Comparison of ENCODE assay signal across 16 cellular contexts in genomic region chr5:149408252-149409099, GRCh38. TPM values are rescaled to one million over a fixed set of nuclear protein-coding genes. Genes with fewer than 3 reads are reported as not detected.
DNase-seq lines count a peak whose midpoint lies in the region; ATAC-seq and TF ChIP-seq lines count a peak whose summit lies in the region.
"Had no signal": no experiment of that assay in that cellular context is flagged by ENCODE, and none has a peak within 500 bp of the region (broad histone marks: within the 10 kb centered on the region; RNA-seq: fewer than 3 reads in every experiment).

No MANE protein-coding gene starts in this region.

- TF ChIP-seq EP300 in ovary (IDR thresholded peaks at IDR 0.05): no peak

- intact Hi-C loops in left cardiac atrium (cut with DNase I) (no loop called here), ovary (cut with DNase I) (no loop called here)
- intact Hi-C loops in activated CD4-positive, alpha-beta T cell treated with anti-CD3 and anti-CD28 coated beads, Interleukin-2, amount 10 ng/mL, durations not matched to agents 24 days and 14 days (cut with micrococcal nuclease): no loop called here

- H3K4me3 ChIP-seq in cardiac muscle cell: no peak overlapping the region
- H3K4me3 ChIP-seq in foreskin fibroblast (ENCODE audit: low read depth in 1 of 2, low read length in 2 of 2): peak overlapping the region; percentile 94 to 100
- peak overlapping the region; percentile 54 for H3K4me3 ChIP-seq in ovary
- peak overlapping the region; percentile 63 for H3K4me3 ChIP-seq in urinary bladder (ENCODE audit: low read depth, low read length)

- H3K36me3 Mint-ChIP-seq in activated CD4-positive, alpha-beta T cell treated with anti-CD3 and anti-CD28 coated beads, Interleukin-2, amount 10 ng/mL, durations not matched to agents 24 days and 14 days (ENCODE audit: low read depth): no peaks in the 10 kb centered on the region

- no peak overlapping the region for H3K27ac Mint-ChIP-seq in activated CD4-positive, alpha-beta T cell treated with anti-CD3 and anti-CD28 coated beads, Interleukin-2, amount 10 ng/mL, durations not matched to agents 24 days and 14 days
- H3K27ac Mint-ChIP-seq: activated B cell treated with CpG ODN at 0.5 μM for 24 hours; stimulated activated naive CD8-positive, alpha-beta T cell treated with anti-CD3 and anti-CD28 coated beads, Interleukin-15, Interleukin-2, amounts not matched to agents 100 ng/mL and 50 ng/mL, for 24 hours had no signal

- no peak for TF ChIP-seq POLR2A in ovary (IDR thresholded peaks at IDR 0.05)

- H3K27ac ChIP-seq in cardiac muscle cell: peak overlapping the region; percentile 71
- peak overlapping the region; percentile 79 to 92 for H3K27ac ChIP-seq in ovary
- peak overlapping the region; percentile 88 for H3K27ac ChIP-seq in urinary bladder (ENCODE audit: low read depth)

- no peak overlapping the region for H3K4me3 Mint-ChIP-seq in activated CD4-positive, alpha-beta T cell treated with anti-CD3 and anti-CD28 coated beads, Interleukin-2, amount 10 ng/mL, durations not matched to agents 24 days and 14 days
- H3K4me3 Mint-ChIP-seq: activated B cell treated with CpG ODN at 0.5 μM for 24 hours; stimulated activated naive CD8-positive, alpha-beta T cell treated with anti-CD3 and anti-CD28 coated beads, Interleukin-15, Interleukin-2, amounts not matched to agents 100 ng/mL and 50 ng/mL, for 24 hours had no signal

- no peak for ATAC-seq in left cardiac atrium

- 8 to 12% (median 8%) methylated on average over 12 of the region's 12 CpGs for WGBS in ovary, 3 donors
- WGBS in urinary bladder: 34% methylated on average over 12 of the region's 12 CpGs

- H3K9me3 Mint-ChIP-seq in activated CD4-positive, alpha-beta T cell treated with anti-CD3 and anti-CD28 coated beads, Interleukin-2, amount 10 ng/mL, durations not matched to agents 24 days and 14 days: no peaks in the 10 kb centered on the region
- H3K9me3 Mint-ChIP-seq: activated B cell treated with CpG ODN at 0.5 μM for 24 hours; stimulated activated naive CD8-positive, alpha-beta T cell treated with anti-CD3 and anti-CD28 coated beads, Interleukin-15, Interleukin-2, amounts not matched to agents 100 ng/mL and 50 ng/mL, for 24 hours had no signal

- H3K27me3 ChIP-seq in cardiac muscle cell (no peaks in the 10 kb centered on the region), ovary (no peaks in the 10 kb centered on the region)

- H3K36me3 ChIP-seq in cardiac muscle cell: no peaks in the 10 kb centered on the region
- H3K36me3 ChIP-seq in ovary: no peaks in the 10 kb centered on the region
- no peaks in the 10 kb centered on the region for H3K36me3 ChIP-seq in urinary bladder (ENCODE audit: insufficient read depth)

- no peak for TF ChIP-seq CTCF in cardiac muscle cell (IDR thresholded peaks at IDR 0.05; ENCODE audit: low read depth, low read length)
- no peak for TF ChIP-seq CTCF in foreskin fibroblast (IDR thresholded peaks at IDR 0.05; ENCODE audit: low read depth, low read length)
- no peak for TF ChIP-seq CTCF in ovary (IDR thresholded peaks at IDR 0.05)

- peaks cover 66% of the 10 kb centered on the region for H3K4me1 ChIP-seq in cardiac muscle cell (ENCODE audit: low read depth)
- peaks cover 36% of the 10 kb centered on the region for H3K4me1 ChIP-seq in ovary (ENCODE audit: insufficient read depth)
- no peaks in the 10 kb centered on the region for H3K4me1 ChIP-seq in urinary bladder (ENCODE audit: insufficient read depth)

- H3K9me3 ChIP-seq in cardiac muscle cell (ENCODE audit: low read depth) (no peaks in the 10 kb centered on the region), ovary (no peaks in the 10 kb centered on the region)

- H3K27me3 Mint-ChIP-seq in activated CD4-positive, alpha-beta T cell treated with anti-CD3 and anti-CD28 coated beads, Interleukin-2, amount 10 ng/mL, durations not matched to agents 24 days and 14 days: no peaks in the 10 kb centered on the region
- H3K27me3 Mint-ChIP-seq: stimulated activated naive CD8-positive, alpha-beta T cell treated with anti-CD3 and anti-CD28 coated beads, Interleukin-15, Interleukin-2, amounts not matched to agents 100 ng/mL and 50 ng/mL, for 24 hours had no signal

- no peaks in the 10 kb centered on the region for H3K4me1 Mint-ChIP-seq in activated CD4-positive, alpha-beta T cell treated with anti-CD3 and anti-CD28 coated beads, Interleukin-2, amount 10 ng/mL, durations not matched to agents 24 days and 14 days
- H3K4me1 Mint-ChIP-seq: activated B cell treated with CpG ODN at 0.5 μM for 24 hours had no signal

- no peak for DNase-seq in cardiac muscle cell (ENCODE audit: low read depth in 1 of 2, low spot score in 1 of 2)
- DNase-seq in left cardiac atrium: no peak
- DNase-seq in foreskin fibroblast: no peak
- DNase-seq in ovary: peak in 4 of 5 donors; percentile 9 to 29 (median 14)
- no peak for DNase-seq in NCI-H1048 (lab: John Stamatoyannopoulos, UW)
- DNase-seq in NCI-H510A treated with DMSO at 0.1 percent for 48 hours (lab: John Stamatoyannopoulos, UW): no peak
- DNase-seq in activated CD4-positive, alpha-beta T cell treated with anti-CD3 and anti-CD28 coated beads, Interleukin-2, amount 10 ng/mL, durations not matched to agents 24 days and 14 days: no peak
- DNase-seq: activated B cell treated with CpG ODN at 0.5 μM for 24 hours; activated T-cell treated with anti-CD3 and anti-CD28 coated beads for 4 hours; NCI-H1105 treated with DMSO at 0.1 percent for 48 hours; NCI-H69; nucleus accumbens; stimulated activated CD4-positive, alpha-beta T cell treated with anti-CD3 and anti-CD28 coated beads, Interleukin-2, amount 100 ng/mL, for 24 hours had no signal

RNA-seq across cellular contexts. Expression of gene IL17B, which starts 29.4 kb away (rescaled TPM):
- total RNA-seq in cardiac muscle cell: 6.4 and 9.0 TPM in 2 replicates
- 3.9 and 5.8 TPM in 2 replicates for polyA plus RNA-seq in cardiac muscle cell
- total RNA-seq in left cardiac atrium: under 1 TPM; 0.44 to 0.89 TPM
- total RNA-seq in ovary: under 1 TPM in 2 of 7 donors, not detected in 5; 0.47 to 0.54 TPM
- polyA plus RNA-seq in ovary: 1 to 10 TPM in 1 of 2 donors, not detected in 1; 1.7 TPM
- 8.9 TPM for total RNA-seq in urinary bladder
- 3.7 TPM for polyA plus RNA-seq in urinary bladder
- not detected in 2 replicates for total RNA-seq in activated CD4-positive, alpha-beta T cell treated with anti-CD3 and anti-CD28 coated beads, Interleukin-2, amount 10 ng/mL, durations not matched to agents 24 days and 14 days
- total RNA-seq: activated B cell treated with CpG ODN at 0.5 μM for 24 hours, HT-29 had no signal

RNA-seq across cellular contexts. Expression of gene PCYOX1L, which starts 50.6 kb away (rescaled TPM):
- total RNA-seq in cardiac muscle cell (14.4 and 16.1 TPM in 2 replicates), left cardiac atrium (1 to 10 TPM; 5.2 to 5.4 TPM), ovary (10 to 100 TPM in 2 of 7 donors, 1 to 10 TPM in 5; 5.8 to 11.5 (median 8.8) TPM), urinary bladder (8.1 TPM)
- polyA plus RNA-seq in cardiac muscle cell (15.3 and 17.6 TPM in 2 replicates), ovary (10 to 100 TPM in 1 of 2 donors, 1 to 10 TPM in 1; 7.1 to 15.2 TPM), urinary bladder (7.8 TPM)
- 19.8 and 21.2 TPM in 2 replicates for total RNA-seq in activated CD4-positive, alpha-beta T cell treated with anti-CD3 and anti-CD28 coated beads, Interleukin-2, amount 10 ng/mL, durations not matched to agents 24 days and 14 days

Comparison
In these comparisons a context has a peak if more than half of its experiments do, and no peak if none do; other contexts are left out.
1. DNase-seq: peak in ovary (4 of 5); none in cardiac muscle cell (0 of 2), left cardiac atrium (single experiment), foreskin fibroblast (0 of 2), NCI-H1048 (single experiment), NCI-H510A treated with DMSO at 0.1 percent for 48 hours (single experiment) and activated CD4-positive, alpha-beta T cell treated with anti-CD3 and anti-CD28 coated beads, Interleukin-2, amount 10 ng/mL, durations not matched to agents 24 days and 14 days (single experiment).
2. Peak in every context shown above with its lines, with median percentiles within 50 percentile points of each other: H3K27ac ChIP-seq.